In the genomic region with DNA sequence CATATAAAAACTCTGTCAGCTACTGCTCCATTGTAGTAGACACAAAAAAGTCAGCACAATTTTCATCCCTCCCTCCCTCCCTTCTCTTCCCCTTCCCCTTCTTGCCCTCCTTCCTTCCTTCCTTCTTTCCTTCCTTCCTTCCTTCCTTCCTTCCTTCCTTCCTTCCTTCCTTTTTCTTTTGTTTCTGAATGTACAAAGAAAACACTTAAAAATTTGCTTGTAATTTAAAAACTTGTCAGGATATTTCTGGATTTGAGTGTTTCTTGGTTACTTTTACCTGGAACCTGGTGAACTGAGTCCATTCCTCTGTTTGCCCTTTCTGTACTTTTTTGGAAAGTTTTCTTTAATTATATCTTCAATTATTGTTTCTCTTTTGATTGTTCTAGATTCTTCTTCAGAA, we compare ENCODE assay signal across 1 cellular context.
TF ChIP-seq lines count a peak whose summit lies in the region.

No MANE protein-coding gene starts in this region.

TF ChIP-seq in endothelial cell of umbilical vein, 7 proteins besides CTCF, POLR2A, EP300 and RAD21:
- TF ChIP-seq GATA2 (IDR thresholded peaks at IDR 0.05; ENCODE audit: insufficient read depth, insufficient read length, low read depth, low read length) (no peak), EZH2 (IDR thresholded peaks at IDR 0.05; ENCODE audit: borderline replicate concordance, low read depth, low read length, severe bottlenecking) (no peak), MYC (IDR thresholded peaks at IDR 0.05; ENCODE audit: low read depth, low read length) (no peak), FOS (IDR thresholded peaks at IDR 0.05; ENCODE audit: borderline replicate concordance, insufficient read depth, low read length) (no peak), JUN (IDR thresholded peaks at IDR 0.05; ENCODE audit: borderline replicate concordance, insufficient read depth, insufficient read length, low read depth) (no peak), POLR2AphosphoS5 (IDR thresholded peaks at IDR 0.05; ENCODE audit: insufficient read depth, low read depth, low read length) (no peak)
- TF ChIP-seq, protein P1, sequence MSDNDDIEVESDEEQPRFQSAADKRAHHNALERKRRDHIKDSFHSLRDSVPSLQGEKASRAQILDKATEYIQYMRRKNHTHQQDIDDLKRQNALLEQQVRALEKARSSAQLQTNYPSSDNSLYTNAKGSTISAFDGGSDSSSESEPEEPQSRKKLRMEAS (IDR thresholded peaks at IDR 0.05; ENCODE audit: insufficient read depth, insufficient read length) = no peak
